In genomic region chr10:30959855-30960247, GRCh38 we compare ENCODE assay signal across 26 cellular contexts.
DNase-seq lines count a peak whose midpoint lies in the region; ATAC-seq, FAIRE-seq and TF ChIP-seq lines count a peak whose summit lies in the region.
"Had no signal": no experiment of that assay in that cellular context is flagged by ENCODE, and none has a peak within 500 bp of the region (broad histone marks: within the 10 kb centered on the region; RNA-seq: fewer than 3 reads in every experiment).

No MANE protein-coding gene starts in this region.

- POLR2A ChIA-PET in activated CD8-positive, alpha-beta T cell treated with anti-CD3 and anti-CD28 coated beads, Interleukin-2, amount 10 ng/mL, durations not matched to agents 7 days and 5 days (lab: Charles Lee) = no interaction called here
- POLR2A ChIA-PET in activated CD8-positive, alpha-beta T cell treated with anti-CD3 and anti-CD28 coated beads for 36 hours (lab: Charles Lee) = no interaction called here

- H3K4me3 Mint-ChIP-seq in activated CD8-positive, alpha-beta T cell treated with anti-CD3 and anti-CD28 coated beads, Interleukin-2, amount 10 ng/mL, durations not matched to agents 7 days and 5 days = no peak overlapping the region
- H3K4me3 Mint-ChIP-seq in activated CD8-positive, alpha-beta T cell treated with anti-CD3 and anti-CD28 coated beads for 36 hours = no peak overlapping the region
- H3K4me3 Mint-ChIP-seq: activated naive CD8-positive, alpha-beta T cell; H9 had no signal

- H3K4me3 ChIP-seq in transverse colon = no peak overlapping the region
- H3K4me3 ChIP-seq: lower lobe of right lung, Peyer's patch, psoas muscle, SJCRH30, uterus had no signal

- no peaks in the 10 kb centered on the region for H3K27me3 Mint-ChIP-seq in activated CD8-positive, alpha-beta T cell treated with anti-CD3 and anti-CD28 coated beads, Interleukin-2, amount 10 ng/mL, durations not matched to agents 7 days and 5 days (ENCODE audit: low read depth)
- H3K27me3 Mint-ChIP-seq in activated CD8-positive, alpha-beta T cell treated with anti-CD3 and anti-CD28 coated beads for 36 hours = no peaks in the 10 kb centered on the region
- H3K27me3 Mint-ChIP-seq: activated naive CD8-positive, alpha-beta T cell had no signal

- no peaks in the 10 kb centered on the region for H3K36me3 Mint-ChIP-seq in activated CD8-positive, alpha-beta T cell treated with anti-CD3 and anti-CD28 coated beads, Interleukin-2, amount 10 ng/mL, durations not matched to agents 7 days and 5 days (ENCODE audit: low read depth)
- peaks cover under 1% of the 10 kb centered on the region for H3K36me3 Mint-ChIP-seq in activated CD8-positive, alpha-beta T cell treated with anti-CD3 and anti-CD28 coated beads for 36 hours (ENCODE audit: low read depth)

- DNase-seq in GM12892 (ENCODE audit: insufficient read length) (no peak), foreskin keratinocyte (peak; percentile 12 to 25), NCI-H1105 treated with DMSO at 0.1 percent for 48 hours (lab: John Stamatoyannopoulos, UW) (no peak), transverse colon (no peak)
- no peak for DNase-seq in activated CD8-positive, alpha-beta T cell treated with anti-CD3 and anti-CD28 coated beads, Interleukin-2, amount 10 ng/mL, durations not matched to agents 7 days and 5 days
- DNase-seq in activated CD8-positive, alpha-beta T cell treated with anti-CD3 and anti-CD28 coated beads for 36 hours = no peak
- DNase-seq: activated CD4-positive, alpha-beta T cell treated with anti-CD3 and anti-CD28 coated beads for 4 hours; cerebellar nuclear complex; foreskin fibroblast; H9; islet precursor cell; lower lobe of right lung; NCI-H2107; NK-92 treated with Interleukin-12 subunit alpha and Interleukin-12 subunit beta, amount 100 ng/mL, for 24 hours; Peyer's patch; psoas muscle; SJCRH30; uterus had no signal

- H3K27ac Mint-ChIP-seq in activated CD8-positive, alpha-beta T cell treated with anti-CD3 and anti-CD28 coated beads, Interleukin-2, amount 10 ng/mL, durations not matched to agents 7 days and 5 days = no peak overlapping the region
- H3K27ac Mint-ChIP-seq in activated CD8-positive, alpha-beta T cell treated with anti-CD3 and anti-CD28 coated beads for 36 hours = no peak overlapping the region
- H3K27ac Mint-ChIP-seq: activated naive CD8-positive, alpha-beta T cell; H9 had no signal

- peaks cover 4% of the 10 kb centered on the region for H3K4me1 Mint-ChIP-seq in activated CD8-positive, alpha-beta T cell treated with anti-CD3 and anti-CD28 coated beads, Interleukin-2, amount 10 ng/mL, durations not matched to agents 7 days and 5 days (ENCODE audit: low read depth)
- H3K4me1 Mint-ChIP-seq in activated CD8-positive, alpha-beta T cell treated with anti-CD3 and anti-CD28 coated beads for 36 hours (ENCODE audit: low read depth) = peaks cover 12% of the 10 kb centered on the region
- H3K4me1 Mint-ChIP-seq: H9 had no signal

- peak; percentile 84 for FAIRE-seq in GM12892 (lab: Jason Lieb, UNC)
- FAIRE-seq: astrocyte, D721Med had no signal

- no peak for TF ChIP-seq POLR2A in GM12892 (IDR thresholded peaks at IDR 0.05; ENCODE audit: low read depth, low read length)
- no peak for TF ChIP-seq POLR2A in transverse colon (IDR thresholded peaks at IDR 0.05)

- H3K9me3 ChIP-seq in transverse colon = no peaks in the 10 kb centered on the region
- H3K9me3 ChIP-seq: Peyer's patch, SJCRH30, uterus had no signal

- no peak overlapping the region for H3K27ac ChIP-seq in foreskin keratinocyte
- H3K27ac ChIP-seq in transverse colon = no peak overlapping the region
- H3K27ac ChIP-seq: C4-2B, epithelial cell of prostate, HL-60, lower lobe of right lung, Peyer's patch, psoas muscle, SJCRH30, uterus had no signal

- intact Hi-C loops in transverse colon (cut with DNase I; ENCODE audit: low total_unique reads) = loop anchor here (5.0 kb wide), 1 partner anchor 118 kb away; no protein-coding TSS in a partner anchor
- intact Hi-C loops in activated CD8-positive, alpha-beta T cell treated with anti-CD3 and anti-CD28 coated beads for 36 hours (cut with micrococcal nuclease) = no loop called here

- H3K36me3 ChIP-seq in transverse colon = no peaks in the 10 kb centered on the region
- H3K36me3 ChIP-seq: Peyer's patch, SJCRH30, uterus had no signal

- CTCF ChIA-PET in activated CD8-positive, alpha-beta T cell treated with anti-CD3 and anti-CD28 coated beads, Interleukin-2, amount 10 ng/mL, durations not matched to agents 7 days and 5 days (lab: Charles Lee) = no interaction called here
- CTCF ChIA-PET in activated CD8-positive, alpha-beta T cell treated with anti-CD3 and anti-CD28 coated beads for 36 hours (lab: Charles Lee) = no interaction called here

- H3K27me3 ChIP-seq in foreskin keratinocyte (no peaks in the 10 kb centered on the region), transverse colon (no peaks in the 10 kb centered on the region)
- H3K27me3 ChIP-seq: Peyer's patch, SJCRH30, uterus had no signal

- H3K9me3 Mint-ChIP-seq in activated CD8-positive, alpha-beta T cell treated with anti-CD3 and anti-CD28 coated beads, Interleukin-2, amount 10 ng/mL, durations not matched to agents 7 days and 5 days (ENCODE audit: insufficient read depth) = no peaks in the 10 kb centered on the region
- H3K9me3 Mint-ChIP-seq in activated CD8-positive, alpha-beta T cell treated with anti-CD3 and anti-CD28 coated beads for 36 hours = peaks cover 4% of the 10 kb centered on the region
- H3K9me3 Mint-ChIP-seq: H9 had no signal

- TF ChIP-seq CTCF in foreskin keratinocyte (conservative IDR thresholded peaks at IDR 0.05) (no peak), transverse colon (IDR thresholded peaks at IDR 0.05) (no peak)
- no peak for TF ChIP-seq CTCF in activated CD8-positive, alpha-beta T cell treated with anti-CD3 and anti-CD28 coated beads for 36 hours (IDR thresholded peaks at IDR 0.05)

- ATAC-seq in GM21447 (IDR thresholded peaks at IDR 0.05; ENCODE audit: unreplicated experiment) (peak; percentile 19), HG03280 (IDR thresholded peaks at IDR 0.05; ENCODE audit: unreplicated experiment) (peak; percentile 16), foreskin keratinocyte (peak; percentile 72)
- ATAC-seq in activated CD8-positive, alpha-beta T cell treated with anti-CD3 and anti-CD28 coated beads, Interleukin-2, amount 10 ng/mL, durations not matched to agents 7 days and 5 days = no peak
- ATAC-seq in activated CD8-positive, alpha-beta T cell treated with anti-CD3 and anti-CD28 coated beads for 36 hours = no peak
- ATAC-seq: lower lobe of right lung, psoas muscle had no signal

- in situ Hi-C loops in transverse colon (cut with MboI; ENCODE audit: low pct_ligation_motif_present in 1 of 4, low pct_unique_long_range_greater_than_20kb in 1 of 4, low sequenced_read_pairs in 3 of 4) = no loop called here

- H3K4me1 ChIP-seq in foreskin keratinocyte = no peaks in the 10 kb centered on the region
- H3K4me1 ChIP-seq in transverse colon = no peaks in the 10 kb centered on the region
- H3K4me1 ChIP-seq: Peyer's patch, SJCRH30, uterus had no signal

- TF ChIP-seq EP300 in transverse colon (IDR thresholded peaks at IDR 0.05; ENCODE audit: low read depth) = no peak

Comparison
In these comparisons a context has a peak if more than half of its experiments do, and no peak if none do; other contexts are left out.
1. DNase-seq: peak in foreskin keratinocyte (2 of 2); none in GM12892 (single experiment), NCI-H1105 treated with DMSO at 0.1 percent for 48 hours (single experiment), transverse colon (single experiment), activated CD8-positive, alpha-beta T cell treated with anti-CD3 and anti-CD28 coated beads, Interleukin-2, amount 10 ng/mL, durations not matched to agents 7 days and 5 days (single experiment) and activated CD8-positive, alpha-beta T cell treated with anti-CD3 and anti-CD28 coated beads for 36 hours (single experiment).
2. ATAC-seq: peak in GM21447 (single experiment), HG03280 (single experiment) and foreskin keratinocyte (single experiment); none in activated CD8-positive, alpha-beta T cell treated with anti-CD3 and anti-CD28 coated beads, Interleukin-2, amount 10 ng/mL, durations not matched to agents 7 days and 5 days (single experiment) and activated CD8-positive, alpha-beta T cell treated with anti-CD3 and anti-CD28 coated beads for 36 hours (single experiment).